ENCODE assay signal across 1 cellular context in genomic region chr12:111685811-111686573, GRCh38.
A peak's percentile ranks its signal among the peaks of the same experiment; 100 is the strongest.
TF ChIP-seq lines count a peak whose summit lies in the region.

Gene ACAD10 (plus strand): TSS chr12:111686053. CDS start chr12:111692710, 6,657 bp downstream.
Gene BRAP (minus strand): TSS chr12:111685956. CDS start chr12:111685792, 164 bp downstream.

TF ChIP-seq in K562, 482 proteins besides CTCF, POLR2A, EP300 and RAD21 (continued from another document and continues in another):
- TF ChIP-seq ARID4B (CRISPR knock-in tag; IDR thresholded peaks at IDR 0.05) = peak; percentile 77
- 0 out of 2 replicates have a peak, but pooled peaks have one; percentile 19 for TF ChIP-seq TCF7 (IDR thresholded peaks at IDR 0.05; ENCODE audit: borderline replicate concordance)
- no peak for TF ChIP-seq ZNF140 (CRISPR knock-in tag; IDR thresholded peaks at IDR 0.05)
- TF ChIP-seq ZNF23 (CRISPR knock-in tag; IDR thresholded peaks at IDR 0.05) = no peak
- no peak for TF ChIP-seq NCOA2 (IDR thresholded peaks at IDR 0.05; ENCODE audit: partially characterized antibody in 2 of 2)
- no peak for TF ChIP-seq KDM4B (IDR thresholded peaks at IDR 0.05; ENCODE audit: borderline replicate concordance in 2 of 2, low read depth in 1 of 2)
- no peak for TF ChIP-seq PHTF2 (CRISPR knock-in tag; IDR thresholded peaks at IDR 0.05)
- TF ChIP-seq SIN3B (IDR thresholded peaks at IDR 0.05; ENCODE audit: low read depth) = peak; percentile 91
- TF ChIP-seq THRA (IDR thresholded peaks at IDR 0.05) = no peak
- peak; percentile 93 for TF ChIP-seq GABPB1 (CRISPR knock-in tag; IDR thresholded peaks at IDR 0.05)
- TF ChIP-seq RHOXF2B (CRISPR knock-in tag; conservative IDR thresholded peaks at IDR 0.05) = no peak
- TF ChIP-seq ERF (CRISPR knock-in tag; IDR thresholded peaks at IDR 0.05) = no peak
- TF ChIP-seq ZNF274 (IDR thresholded peaks at IDR 0.05; ENCODE audit: borderline replicate concordance, low read depth, low read length) = no peak
- TF ChIP-seq HOXB6 (CRISPR knock-in tag; IDR thresholded peaks at IDR 0.05; ENCODE audit: borderline replicate concordance) = no peak
- peak; percentile 69 for TF ChIP-seq ETS1 (conservative IDR thresholded peaks at IDR 0.05; ENCODE audit: control insufficient read depth, low read depth, low read length)
- no peak for TF ChIP-seq FOXA1 (IDR thresholded peaks at IDR 0.05; ENCODE audit: borderline replicate concordance)
- peak; percentile 93 for TF ChIP-seq ELF2 (CRISPR knock-in tag; IDR thresholded peaks at IDR 0.05)
- TF ChIP-seq NFXL1 (CRISPR knock-in tag; IDR thresholded peaks at IDR 0.05) = no peak
- TF ChIP-seq ID3 (CRISPR knock-in tag; IDR thresholded peaks at IDR 0.05) = no peak
- peak; percentile 70 for TF ChIP-seq ID3 (tag; IDR thresholded peaks at IDR 0.05)
- no peak for TF ChIP-seq NEUROD1 (IDR thresholded peaks at IDR 0.05; ENCODE audit: borderline replicate concordance, low read depth, low read length, partially characterized antibody)
- no peak for TF ChIP-seq IFI16 (CRISPR knock-in tag; IDR thresholded peaks at IDR 0.05)
- TF ChIP-seq HIVEP1 (CRISPR knock-in tag; IDR thresholded peaks at IDR 0.05) = no peak
- TF ChIP-seq CAMTA2 (CRISPR knock-in tag; conservative IDR thresholded peaks at IDR 0.05) = no peak
- peak; percentile 91 for TF ChIP-seq ETV5 (CRISPR knock-in tag; IDR thresholded peaks at IDR 0.05; ENCODE audit: low read depth)
- no peak for TF ChIP-seq ATF6 (CRISPR knock-in tag; IDR thresholded peaks at IDR 0.05)
- no peak; the same call in 1 of the 2 replicates for TF ChIP-seq ZBTB33 (CRISPR knock-in tag; IDR thresholded peaks at IDR 0.05)
- no peak for TF ChIP-seq CSDE1 (IDR thresholded peaks at IDR 0.05)
- TF ChIP-seq POLR2G (IDR thresholded peaks at IDR 0.05; ENCODE audit: low read depth, low read length) = peak; percentile 97
- no peak for TF ChIP-seq RBM15 (IDR thresholded peaks at IDR 0.05; ENCODE audit: insufficient read depth, low read length)
- no peak for TF ChIP-seq TCFL5 (CRISPR knock-in tag; conservative IDR thresholded peaks at IDR 0.05)
- peak; percentile 75 for TF ChIP-seq FIP1L1 (IDR thresholded peaks at IDR 0.05; ENCODE audit: low read depth, low read length, poor library complexity, severe bottlenecking)
- TF ChIP-seq POLR3G (IDR thresholded peaks at IDR 0.05; ENCODE audit: extremely low read depth, insufficient read length, insufficient replicate concordance) = no peak
- TF ChIP-seq ZNF76 (CRISPR knock-in tag; IDR thresholded peaks at IDR 0.05; ENCODE audit: borderline replicate concordance) = no peak
- TF ChIP-seq FOS (IDR thresholded peaks at IDR 0.05; ENCODE audit: extremely low read depth, insufficient read length) = peak; percentile 37
- TF ChIP-seq CBX1 (IDR thresholded peaks at IDR 0.05; ENCODE audit: low read depth) = peak; percentile 98
- peak; percentile 39 for TF ChIP-seq NELFE (IDR thresholded peaks at IDR 0.05; ENCODE audit: insufficient read depth, insufficient read length)
- no peak for TF ChIP-seq HOMEZ (CRISPR knock-in tag; IDR thresholded peaks at IDR 0.05)
- TF ChIP-seq ESRRB (CRISPR knock-in tag; IDR thresholded peaks at IDR 0.05; ENCODE audit: borderline replicate concordance) = no peak
- no peak; the same call in 1 of the 2 replicates for TF ChIP-seq ZNF431 (CRISPR knock-in tag; IDR thresholded peaks at IDR 0.05)
- TF ChIP-seq PTBP1 (IDR thresholded peaks at IDR 0.05; ENCODE audit: low read depth, low read length) = peak; percentile 88
- TF ChIP-seq SAP30 (IDR thresholded peaks at IDR 0.05; ENCODE audit: borderline replicate concordance, insufficient read depth, low read depth, low read length, poor library complexity, severe bottlenecking) = peak; percentile 61
- TF ChIP-seq CEBPZ (IDR thresholded peaks at IDR 0.05; ENCODE audit: borderline replicate concordance, low read depth, low read length) = no peak
- peak; percentile 83 for TF ChIP-seq CCNT2 (IDR thresholded peaks at IDR 0.05; ENCODE audit: borderline replicate concordance, extremely low read depth, insufficient read length, low read depth, low read length)
- TF ChIP-seq HNRNPLL (IDR thresholded peaks at IDR 0.05; ENCODE audit: low read depth, low read length, poor library complexity, severe bottlenecking) = peak; percentile 65
- no peak; the same call in 1 of the 2 replicates for TF ChIP-seq MXI1 (IDR thresholded peaks at IDR 0.05; ENCODE audit: low read depth, low read length)
- no peak for TF ChIP-seq MIER1 (IDR thresholded peaks at IDR 0.05; ENCODE audit: low read depth)
